17 cellular contexts compared by ENCODE assay signal in the genomic region with DNA sequence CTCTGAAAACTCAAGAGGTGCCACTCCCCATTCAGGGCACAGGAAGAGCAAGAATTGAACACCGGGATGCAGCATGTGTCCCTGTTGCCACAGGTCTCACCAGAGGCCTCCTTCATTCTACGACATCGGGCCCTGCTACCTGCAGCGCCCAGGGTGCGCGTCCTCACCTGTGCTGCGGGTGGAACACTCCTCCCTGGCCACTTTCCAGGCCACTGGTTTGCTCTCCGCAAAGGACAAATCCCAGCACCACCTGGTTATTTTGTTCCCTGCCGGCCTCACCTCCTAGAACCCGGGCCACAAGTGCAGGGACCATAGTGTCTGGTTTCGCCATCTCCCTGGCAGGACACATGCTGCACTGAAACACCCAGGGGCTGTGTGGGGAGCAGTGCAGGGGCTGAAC.
"Had no signal": no experiment of that assay in that cellular context is flagged by ENCODE, and none has a peak within 500 bp of the region (broad histone marks: within the 10 kb centered on the region; RNA-seq: fewer than 3 reads in every experiment).

No MANE protein-coding gene starts in this region.

- H3K4me1 ChIP-seq: colonic mucosa, testis had no signal

- H3K4me2 ChIP-seq: hepatocyte had no signal

- H3K79me2 ChIP-seq: hepatocyte, parathyroid adenoma had no signal

- H3K36me3 Mint-ChIP-seq: activated naive CD4-positive, alpha-beta T cell treated with anti-CD3 and anti-CD28 coated beads, Interleukin-2, amount 50 U/mL, for 72 hours had no signal

- H3K4me3 Mint-ChIP-seq: naive thymus-derived CD4-positive, alpha-beta T cell; stimulated activated effector memory CD8-positive, alpha-beta T cell treated with anti-CD3 and anti-CD28 coated beads, Interleukin-12 subunit alpha, Interleukin-12 subunit beta, amount 100 ng/mL, for 72 hours had no signal

- H3K27me3 ChIP-seq: body of pancreas, colonic mucosa, foreskin keratinocyte, hepatocyte, sigmoid colon, testis had no signal

- H3K27me3 Mint-ChIP-seq: naive thymus-derived CD4-positive, alpha-beta T cell had no signal

- H3K27ac ChIP-seq: body of pancreas, colonic mucosa, foreskin keratinocyte, parathyroid adenoma, testis had no signal

- ATAC-seq: activated naive CD4-positive, alpha-beta T cell treated with anti-CD3 and anti-CD28 coated beads, Interleukin-2, amount 50 U/mL, for 72 hours; body of pancreas; foreskin keratinocyte; naive thymus-derived CD4-positive, alpha-beta T cell; stimulated activated effector memory CD8-positive, alpha-beta T cell treated with anti-CD3 and anti-CD28 coated beads, Interleukin-12 subunit alpha, Interleukin-12 subunit beta, amount 100 ng/mL, for 72 hours had no signal

- H3K9me3 Mint-ChIP-seq: activated naive CD4-positive, alpha-beta T cell treated with anti-CD3 and anti-CD28 coated beads, Interleukin-2, amount 50 U/mL, for 72 hours; stimulated activated effector memory CD8-positive, alpha-beta T cell treated with anti-CD3 and anti-CD28 coated beads, Interleukin-12 subunit alpha, Interleukin-12 subunit beta, amount 100 ng/mL, for 72 hours had no signal

- H3K36me3 ChIP-seq: colonic mucosa had no signal

- H3K9ac ChIP-seq: parathyroid adenoma had no signal

- H3K9me3 ChIP-seq: body of pancreas, colonic mucosa, sigmoid colon, testis had no signal

- DNase-seq: activated CD4-positive, alpha-beta T cell treated with anti-CD3 and anti-CD28 coated beads for 1 hour; activated gamma-delta T cell treated with Interleukin-2 at 50 U/mL for 16 hours; amniotic stem cell; body of pancreas; central memory CD4-positive, alpha-beta T cell; colonic mucosa; foreskin keratinocyte; mesendoderm; naive thymus-derived CD4-positive, alpha-beta T cell; sigmoid colon; stimulated activated CD4-positive, alpha-beta T cell treated with anti-CD3 and anti-CD28 coated beads, Interleukin-4, amount 100 ng/mL, for 24 hours; testis; WERI-Rb-1 had no signal

- H2AFZ ChIP-seq: hepatocyte, parathyroid adenoma had no signal

- H3K4me3 ChIP-seq: body of pancreas, colonic mucosa, hepatocyte, sigmoid colon, testis had no signal
